12 cellular contexts compared by ENCODE assay signal in genomic region chr12:101459642-101460346, GRCh38. TPM values are rescaled to one million over a fixed set of nuclear protein-coding genes. Genes with fewer than 3 reads are reported as not detected.
DNase-seq lines count a peak whose midpoint lies in the region; ATAC-seq, FAIRE-seq and TF ChIP-seq lines count a peak whose summit lies in the region.
"Had no signal": no experiment of that assay in that cellular context is flagged by ENCODE, and none has a peak within 500 bp of the region (broad histone marks: within the 10 kb centered on the region; RNA-seq: fewer than 3 reads in every experiment).

No MANE protein-coding gene starts in this region.

- H3K27me3 ChIP-seq in suprapubic skin, result no peaks in the 10 kb centered on the region

- peaks cover 8% of the 10 kb centered on the region for H3K4me1 ChIP-seq in suprapubic skin

- DNase-seq in NCI-H82 (lab: John Stamatoyannopoulos, UW) (peak; percentile 16), NCI-H82 treated with DMSO at 0.1 percent for 48 hours (lab: John Stamatoyannopoulos, UW; ENCODE audit: unreplicated experiment) (no peak), NCI-H510A (lab: John Stamatoyannopoulos, UW) (peak; percentile 47), suprapubic skin (ENCODE audit: low spot score in 2 of 2) (peak in 1 of 2 donors; percentile 67), D721Med (ENCODE audit: insufficient read length, low spot score) (no peak), GM19240 (ENCODE audit: insufficient read length, low spot score) (no peak)
- DNase-seq: lower lobe of right lung, NCI-H524 had no signal

- peak overlapping the region; percentile 24 for H3K27ac ChIP-seq in suprapubic skin
- H3K27ac ChIP-seq: lower lobe of right lung had no signal

- no peak for TF ChIP-seq CTCF in suprapubic skin (IDR thresholded peaks at IDR 0.05)
- TF ChIP-seq CTCF in D721Med (IDR thresholded peaks at IDR 0.05; ENCODE audit: insufficient read depth, missing control alignments), result no peak

- FAIRE-seq in D721Med (lab: Jason Lieb, UNC), result no peak

- H3K36me3 ChIP-seq in suprapubic skin, result no peaks in the 10 kb centered on the region
- H3K36me3 ChIP-seq: lower lobe of right lung had no signal

- TF ChIP-seq EP300 in suprapubic skin (IDR thresholded peaks at IDR 0.05), result no peak

- WGBS in suprapubic skin, result 14% methylated on average over 4 of the region's 4 CpGs

- no peak for TF ChIP-seq POLR2A in suprapubic skin (IDR thresholded peaks at IDR 0.05)

- peak; percentile 98 for ATAC-seq in esophagus mucosa
- ATAC-seq in HG03520 (IDR thresholded peaks at IDR 0.05; ENCODE audit: unreplicated experiment), result no peak

- H3K4me3 ChIP-seq in suprapubic skin, result no peak overlapping the region
- H3K4me3 ChIP-seq: lower lobe of right lung had no signal

- no peaks in the 10 kb centered on the region for H3K9me3 ChIP-seq in suprapubic skin
- H3K9me3 ChIP-seq: lower lobe of right lung had no signal

RNA-seq across cellular contexts. Expression of gene SPIC, which starts 15.3 kb away (rescaled TPM):
- total RNA-seq in esophagus mucosa (0.16 TPM), suprapubic skin (not detected)
- total RNA-seq: activated CD8-positive, alpha-beta memory T cell treated with anti-CD3 and anti-CD28 coated beads for 36 hours; dermis microvascular lymphatic vessel endothelial cell; lower lobe of right lung had no signal

RNA-seq across cellular contexts. Expression of gene ARL1, which starts 52.2 kb away (rescaled TPM):
- total RNA-seq in esophagus mucosa (62.3 TPM), suprapubic skin (10 to 100 TPM; 44.1 to 90.6 (median 46.1) TPM)

Comparison
In these comparisons a context has a peak if more than half of its experiments do, and no peak if none do; other contexts are left out.
1. DNase-seq: peak in NCI-H82 (single experiment) and NCI-H510A (single experiment); none in NCI-H82 treated with DMSO at 0.1 percent for 48 hours (single experiment), D721Med (single experiment) and GM19240 (single experiment).